23 cellular contexts compared by ENCODE assay signal in genomic region chr10:117860135-117860534, GRCh38.
"Had no signal": no experiment of that assay in that cellular context is flagged by ENCODE, and none has a peak within 500 bp of the region (broad histone marks: within the 10 kb centered on the region; RNA-seq: fewer than 3 reads in every experiment).

No MANE protein-coding gene starts in this region.

- H3K4me1 ChIP-seq: ascending aorta, lower lobe of right lung, neural progenitor cell, sigmoid colon, testis had no signal

- DNase-seq: activated CD4-positive, alpha-beta memory T cell treated with anti-CD3 and anti-CD28 coated beads, Interleukin-2, amount 10 ng/mL, durations not matched to agents 7 days and 5 days; activated CD4-positive, alpha-beta T cell treated with anti-CD3 and anti-CD28 coated beads, Interleukin-2, amount 10 ng/mL, durations not matched to agents 24 days and 14 days; activated T-cell treated with anti-CD3 and anti-CD28 coated beads for 4 hours; dorsolateral prefrontal cortex; effector memory CD8-positive, alpha-beta T cell; kidney; lower lobe of right lung; naive thymus-derived CD8-positive, alpha-beta T cell; sigmoid colon; stimulated activated CD4-positive, alpha-beta T cell treated with anti-CD3 and anti-CD28 coated beads, Interleukin-15, amount 100 ng/mL, for 24 hours; stimulated activated CD4-positive, alpha-beta T cell treated with anti-CD3 and anti-CD28 coated beads, Interleukin-2, amount 100 ng/mL, for 48 hours; stimulated activated CD8-positive, alpha-beta memory T cell treated with anti-CD3 and anti-CD28 coated beads, Interleukin-4, amount 100 ng/mL, for 48 hours; stimulated activated naive B cell treated with anti-CD40 and anti-IgM and Interleukin-4, amounts not matched to agents 10 μg/mL and 1 μg/mL and 100 μg/mL, for 72 hours; testis had no signal

- H3K27ac ChIP-seq: ascending aorta, brain microvascular endothelial cell, dorsolateral prefrontal cortex, lower lobe of right lung, neural progenitor cell, sigmoid colon, testis, VCaP had no signal

- H3K4me3 ChIP-seq: ascending aorta, dorsolateral prefrontal cortex, lower lobe of right lung, neural progenitor cell, sigmoid colon, smooth muscle cell, testis had no signal

- H3K9me3 ChIP-seq: ascending aorta, sigmoid colon, testis had no signal

- H3K9ac ChIP-seq: neural progenitor cell had no signal

- ATAC-seq: activated CD4-positive, CD25-positive, alpha-beta regulatory T cell treated with anti-CD3 and anti-CD28 coated beads, Interleukin-2, amount 50 U/mL, for 24 hours; activated naive CD4-positive, alpha-beta T cell treated with anti-CD3 and anti-CD28 coated beads, Interleukin-2, amount 50 U/mL, for 72 hours; effector memory CD8-positive, alpha-beta T cell; lower lobe of right lung; naive thymus-derived CD8-positive, alpha-beta T cell had no signal

- H3K36me3 ChIP-seq: ascending aorta, brain microvascular endothelial cell, lower lobe of right lung, neural progenitor cell, sigmoid colon had no signal

- H3K27me3 ChIP-seq: ascending aorta, brain microvascular endothelial cell, neural progenitor cell, testis had no signal

- H2AFZ ChIP-seq: neural progenitor cell had no signal

- H3K4me2 ChIP-seq: neural progenitor cell, smooth muscle cell had no signal

- FAIRE-seq: colon, endothelial cell of umbilical vein, kidney had no signal
